ENCODE assay signal across 1 cellular context in genomic region chr1:44674113-44675000, GRCh38.
A peak's percentile ranks its signal among the peaks of the same experiment; 100 is the strongest.
TF ChIP-seq lines count a peak whose summit lies in the region.

Gene ARMH1 (plus strand): TSS chr1:44674714. CDS start chr1:44689698, 14,984 bp downstream.
Gene TMEM53 (minus strand): TSS chr1:44674481. CDS start chr1:44674391, 90 bp downstream.

TF ChIP-seq in HepG2, 621 proteins besides CTCF, POLR2A, EP300 and RAD21 (continued from another document and continues in another):
- TF ChIP-seq ELF1 (CRISPR knock-in tag; IDR thresholded peaks at IDR 0.05) (peak; percentile 38; the same call in 1 of the 2 replicates), ATF2 (CRISPR knock-in tag; IDR thresholded peaks at IDR 0.05) (peak; percentile 27; the same call in 1 of the 2 replicates), SMAD1 (CRISPR knock-in tag; IDR thresholded peaks at IDR 0.05; ENCODE audit: borderline replicate concordance, low read depth) (0 out of 2 replicates have a peak, but pooled peaks have one; percentile 82), KIAA2018 (CRISPR knock-in tag; IDR thresholded peaks at IDR 0.05; ENCODE audit: borderline replicate concordance) (no peak), ZFAT (CRISPR knock-in tag; conservative IDR thresholded peaks at IDR 0.05) (no peak), ZNF496 (CRISPR knock-in tag; IDR thresholded peaks at IDR 0.05; ENCODE audit: insufficient replicate concordance) (no peak), ZNF136 (CRISPR knock-in tag; IDR thresholded peaks at IDR 0.05; ENCODE audit: low read depth) (0 out of 2 replicates have a peak, but pooled peaks have one; percentile 26), HDAC1 (CRISPR knock-in tag; IDR thresholded peaks at IDR 0.05) (peak; percentile 47), RBM39 (IDR thresholded peaks at IDR 0.05; ENCODE audit: low read depth, low read length, poor library complexity, severe bottlenecking) (peak; percentile 60), HCFC1 (IDR thresholded peaks at IDR 0.05; ENCODE audit: low read depth, low read length) (no peak), ZNF33A (CRISPR knock-in tag; IDR thresholded peaks at IDR 0.05; ENCODE audit: borderline replicate concordance) (no peak; the same call in 1 of the 2 replicates), ERF (CRISPR knock-in tag; IDR thresholded peaks at IDR 0.05) (peak; percentile 56), NR2F1 (CRISPR knock-in tag; IDR thresholded peaks at IDR 0.05) (peak; percentile 11 to 31; a peak in 1 of 4 replicates), NCOA2 (CRISPR knock-in tag; IDR thresholded peaks at IDR 0.05) (peak; percentile 44; the same call in 1 of the 2 replicates), HNRNPLL (IDR thresholded peaks at IDR 0.05; ENCODE audit: low read depth, low read length, poor library complexity, severe bottlenecking) (peak; percentile 62), EED (CRISPR knock-in tag; IDR thresholded peaks at IDR 0.05) (no peak), MATR3 (CRISPR knock-in tag; IDR thresholded peaks at IDR 0.05) (no peak), POGZ (CRISPR knock-in tag; IDR thresholded peaks at IDR 0.05) (peak; percentile 37; the same call in 1 of the 2 replicates), FOXO1 (CRISPR knock-in tag; IDR thresholded peaks at IDR 0.05) (no peak; the same call in 1 of the 2 replicates), ZC3H13 (CRISPR knock-in tag; IDR thresholded peaks at IDR 0.05) (0 out of 2 replicates have a peak, but pooled peaks have one; percentile 37), ZNF350 (CRISPR knock-in tag; IDR thresholded peaks at IDR 0.05; ENCODE audit: borderline replicate concordance, low read depth) (peak; percentile 65; the same call in 1 of the 2 replicates), ZBTB2 (CRISPR knock-in tag; IDR thresholded peaks at IDR 0.05; ENCODE audit: low read depth) (no peak), KDM3A (CRISPR knock-in tag; IDR thresholded peaks at IDR 0.05; ENCODE audit: low read depth) (no peak)
- TF ChIP-seq, protein P1, sequence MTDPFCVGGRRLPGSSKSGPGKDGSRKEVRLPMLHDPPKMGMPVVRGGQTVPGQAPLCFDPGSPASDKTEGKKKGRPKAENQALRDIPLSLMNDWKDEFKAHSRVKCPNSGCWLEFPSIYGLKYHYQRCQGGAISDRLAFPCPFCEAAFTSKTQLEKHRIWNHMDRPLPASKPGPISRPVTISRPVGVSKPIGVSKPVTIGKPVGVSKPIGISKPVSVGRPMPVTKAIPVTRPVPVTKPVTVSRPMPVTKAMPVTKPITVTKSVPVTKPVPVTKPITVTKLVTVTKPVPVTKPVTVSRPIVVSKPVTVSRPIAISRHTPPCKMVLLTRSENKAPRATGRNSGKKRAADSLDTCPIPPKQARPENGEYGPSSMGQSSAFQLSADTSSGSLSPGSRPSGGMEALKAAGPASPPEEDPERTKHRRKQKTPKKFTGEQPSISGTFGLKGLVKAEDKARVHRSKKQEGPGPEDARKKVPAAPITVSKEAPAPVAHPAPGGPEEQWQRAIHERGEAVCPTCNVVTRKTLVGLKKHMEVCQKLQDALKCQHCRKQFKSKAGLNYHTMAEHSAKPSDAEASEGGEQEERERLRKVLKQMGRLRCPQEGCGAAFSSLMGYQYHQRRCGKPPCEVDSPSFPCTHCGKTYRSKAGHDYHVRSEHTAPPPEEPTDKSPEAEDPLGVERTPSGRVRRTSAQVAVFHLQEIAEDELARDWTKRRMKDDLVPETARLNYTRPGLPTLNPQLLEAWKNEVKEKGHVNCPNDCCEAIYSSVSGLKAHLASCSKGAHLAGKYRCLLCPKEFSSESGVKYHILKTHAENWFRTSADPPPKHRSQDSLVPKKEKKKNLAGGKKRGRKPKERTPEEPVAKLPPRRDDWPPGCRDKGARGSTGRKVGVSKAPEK (CRISPR knock-in tag; IDR thresholded peaks at IDR 0.05; ENCODE audit: borderline replicate concordance): no peak
- TF ChIP-seq, protein P2, sequence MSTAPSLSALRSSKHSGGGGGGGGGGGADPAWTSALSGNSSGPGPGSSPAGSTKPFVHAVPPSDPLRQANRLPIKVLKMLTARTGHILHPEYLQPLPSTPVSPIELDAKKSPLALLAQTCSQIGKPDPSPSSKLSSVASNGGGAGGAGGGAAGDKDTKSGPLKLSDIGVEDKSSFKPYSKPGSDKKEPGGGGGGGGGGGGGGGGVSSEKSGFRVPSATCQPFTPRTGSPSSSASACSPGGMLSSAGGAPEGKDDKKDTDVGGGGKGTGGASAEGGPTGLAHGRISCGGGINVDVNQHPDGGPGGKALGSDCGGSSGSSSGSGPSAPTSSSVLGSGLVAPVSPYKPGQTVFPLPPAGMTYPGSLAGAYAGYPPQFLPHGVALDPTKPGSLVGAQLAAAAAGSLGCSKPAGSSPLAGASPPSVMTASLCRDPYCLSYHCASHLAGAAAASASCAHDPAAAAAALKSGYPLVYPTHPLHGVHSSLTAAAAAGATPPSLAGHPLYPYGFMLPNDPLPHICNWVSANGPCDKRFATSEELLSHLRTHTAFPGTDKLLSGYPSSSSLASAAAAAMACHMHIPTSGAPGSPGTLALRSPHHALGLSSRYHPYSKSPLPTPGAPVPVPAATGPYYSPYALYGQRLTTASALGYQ (CRISPR knock-in tag; IDR thresholded peaks at IDR 0.05): no peak
- TF ChIP-seq, protein P3, sequence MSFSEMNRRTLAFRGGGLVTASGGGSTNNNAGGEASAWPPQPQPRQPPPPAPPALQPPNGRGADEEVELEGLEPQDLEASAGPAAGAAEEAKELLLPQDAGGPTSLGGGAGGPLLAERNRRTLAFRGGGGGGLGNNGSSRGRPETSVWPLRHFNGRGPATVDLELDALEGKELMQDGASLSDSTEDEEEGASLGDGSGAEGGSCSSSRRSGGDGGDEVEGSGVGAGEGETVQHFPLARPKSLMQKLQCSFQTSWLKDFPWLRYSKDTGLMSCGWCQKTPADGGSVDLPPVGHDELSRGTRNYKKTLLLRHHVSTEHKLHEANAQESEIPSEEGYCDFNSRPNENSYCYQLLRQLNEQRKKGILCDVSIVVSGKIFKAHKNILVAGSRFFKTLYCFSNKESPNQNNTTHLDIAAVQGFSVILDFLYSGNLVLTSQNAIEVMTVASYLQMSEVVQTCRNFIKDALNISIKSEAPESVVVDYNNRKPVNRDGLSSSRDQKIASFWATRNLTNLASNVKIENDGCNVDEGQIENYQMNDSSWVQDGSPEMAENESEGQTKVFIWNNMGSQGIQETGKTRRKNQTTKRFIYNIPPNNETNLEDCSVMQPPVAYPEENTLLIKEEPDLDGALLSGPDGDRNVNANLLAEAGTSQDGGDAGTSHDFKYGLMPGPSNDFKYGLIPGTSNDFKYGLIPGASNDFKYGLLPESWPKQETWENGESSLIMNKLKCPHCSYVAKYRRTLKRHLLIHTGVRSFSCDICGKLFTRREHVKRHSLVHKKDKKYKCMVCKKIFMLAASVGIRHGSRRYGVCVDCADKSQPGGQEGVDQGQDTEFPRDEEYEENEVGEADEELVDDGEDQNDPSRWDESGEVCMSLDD (CRISPR knock-in tag; IDR thresholded peaks at IDR 0.05; ENCODE audit: borderline replicate concordance): no peak
- TF ChIP-seq, protein P4, sequence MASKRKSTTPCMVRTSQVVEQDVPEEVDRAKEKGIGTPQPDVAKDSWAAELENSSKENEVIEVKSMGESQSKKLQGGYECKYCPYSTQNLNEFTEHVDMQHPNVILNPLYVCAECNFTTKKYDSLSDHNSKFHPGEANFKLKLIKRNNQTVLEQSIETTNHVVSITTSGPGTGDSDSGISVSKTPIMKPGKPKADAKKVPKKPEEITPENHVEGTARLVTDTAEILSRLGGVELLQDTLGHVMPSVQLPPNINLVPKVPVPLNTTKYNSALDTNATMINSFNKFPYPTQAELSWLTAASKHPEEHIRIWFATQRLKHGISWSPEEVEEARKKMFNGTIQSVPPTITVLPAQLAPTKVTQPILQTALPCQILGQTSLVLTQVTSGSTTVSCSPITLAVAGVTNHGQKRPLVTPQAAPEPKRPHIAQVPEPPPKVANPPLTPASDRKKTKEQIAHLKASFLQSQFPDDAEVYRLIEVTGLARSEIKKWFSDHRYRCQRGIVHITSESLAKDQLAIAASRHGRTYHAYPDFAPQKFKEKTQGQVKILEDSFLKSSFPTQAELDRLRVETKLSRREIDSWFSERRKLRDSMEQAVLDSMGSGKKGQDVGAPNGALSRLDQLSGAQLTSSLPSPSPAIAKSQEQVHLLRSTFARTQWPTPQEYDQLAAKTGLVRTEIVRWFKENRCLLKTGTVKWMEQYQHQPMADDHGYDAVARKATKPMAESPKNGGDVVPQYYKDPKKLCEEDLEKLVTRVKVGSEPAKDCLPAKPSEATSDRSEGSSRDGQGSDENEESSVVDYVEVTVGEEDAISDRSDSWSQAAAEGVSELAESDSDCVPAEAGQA (IDR thresholded peaks at IDR 0.05; ENCODE audit: low read depth): no peak
- TF ChIP-seq, protein P4 (CRISPR knock-in tag; IDR thresholded peaks at IDR 0.05; ENCODE audit: borderline replicate concordance): no peak
